Comparison of ENCODE assay signal across 20 cellular contexts in genomic region chr7:18450021-18450420, GRCh38. TPM values are rescaled to one million over a fixed set of nuclear protein-coding genes. Genes with fewer than 3 reads are reported as not detected.
DNase-seq lines count a peak whose midpoint lies in the region; ATAC-seq, FAIRE-seq and TF ChIP-seq lines count a peak whose summit lies in the region.
"Had no signal": no experiment of that assay in that cellular context is flagged by ENCODE, and none has a peak within 500 bp of the region (broad histone marks: within the 10 kb centered on the region; RNA-seq: fewer than 3 reads in every experiment).

No MANE protein-coding gene starts in this region.

- H4K20me1 ChIP-seq in IMR-90 (ENCODE audit: insufficient read depth, low read length) (no peaks in the 10 kb centered on the region), K562 (replicated peaks; ENCODE audit: control insufficient read depth, insufficient read depth, low read length) (no peaks in the 10 kb centered on the region)
- H4K20me1 ChIP-seq: BLaER1 had no signal

- no peak overlapping the region for H3K4me3 ChIP-seq in A549
- H3K4me3 ChIP-seq in IMR-90 (ENCODE audit: insufficient read depth, low read depth, low read length): no peak overlapping the region
- H3K4me3 ChIP-seq in K562: no peak overlapping the region
- no peak overlapping the region for H3K4me3 ChIP-seq in fibroblast of the aortic adventitia (ENCODE audit: low read depth, low read length)
- H3K4me3 ChIP-seq: BLaER1, GM12878, SJSA1 had no signal

- intact Hi-C loops in IMR-90 (cut with micrococcal nuclease) (no loop called here), K562 (cut with micrococcal nuclease) (no loop called here)

- H4K5ac ChIP-seq in IMR-90 (ENCODE audit: low read depth, low read length): no peak overlapping the region

- ATAC-seq in A549: no peak
- no peak for ATAC-seq in IMR-90 (ENCODE audit: low read depth)
- ATAC-seq in K562: no peak
- ATAC-seq in HG03108 (IDR thresholded peaks at IDR 0.05; ENCODE audit: unreplicated experiment): no peak
- ATAC-seq in HG02588 (IDR thresholded peaks at IDR 0.05; ENCODE audit: unreplicated experiment): no peak
- ATAC-seq: GM12878 had no signal

- H3K27me3 ChIP-seq in IMR-90 (ENCODE audit: control insufficient read depth, insufficient read depth, low read length): no peaks in the 10 kb centered on the region
- H3K27me3 ChIP-seq in K562 (ENCODE audit: control insufficient read depth in 2 of 2, insufficient read depth in 2 of 2, low read length in 2 of 2): no peaks in the 10 kb centered on the region
- H3K27me3 ChIP-seq: BLaER1, SJSA1 had no signal

- H3K9me1 ChIP-seq in IMR-90 (ENCODE audit: insufficient read depth, low read length): no peaks in the 10 kb centered on the region
- no peaks in the 10 kb centered on the region for H3K9me1 ChIP-seq in K562 (ENCODE audit: control insufficient read depth, insufficient read depth, low read length)

- no peak overlapping the region for H2AK9ac ChIP-seq in IMR-90 (replicated peaks; ENCODE audit: low read depth, low read length, poor library complexity)

- H3K14ac ChIP-seq in IMR-90 (replicated peaks; ENCODE audit: low read depth, low read length): no peak overlapping the region

- H2AFZ ChIP-seq in IMR-90 (replicated peaks; ENCODE audit: low read length, poor library complexity) (no peak overlapping the region), K562 (ENCODE audit: low read depth, low read length) (no peak overlapping the region)

- no peak for TF ChIP-seq POLR2A in A549 (IDR thresholded peaks at IDR 0.05; ENCODE audit: low read length)
- no peak for TF ChIP-seq POLR2A in IMR-90 (IDR thresholded peaks at IDR 0.05; ENCODE audit: low read depth, low read length)
- no peak for TF ChIP-seq POLR2A in K562 (conservative IDR thresholded peaks at IDR 0.05)

- H4K8ac ChIP-seq in IMR-90 (ENCODE audit: low read depth in 2 of 2, low read length in 2 of 2): no peak overlapping the region

- H4K91ac ChIP-seq in IMR-90 (ENCODE audit: insufficient read depth, low read depth, low read length): no peak overlapping the region

- no peak for TF ChIP-seq EP300 in A549 (IDR thresholded peaks at IDR 0.05)
- TF ChIP-seq EP300 in K562 (IDR thresholded peaks at IDR 0.05; ENCODE audit: low read length): no peak

- H3K27ac ChIP-seq in A549 (no peak overlapping the region), IMR-90 (ENCODE audit: insufficient read depth, low read length) (no peak overlapping the region), K562 (ENCODE audit: extremely low read depth, low read depth, low read length) (no peak overlapping the region)
- H3K27ac ChIP-seq: BLaER1, SJSA1 had no signal

- no peaks in the 10 kb centered on the region for H3K9me3 ChIP-seq in A549
- H3K9me3 ChIP-seq in IMR-90 (ENCODE audit: control insufficient read depth, insufficient read depth, low read length): no peaks in the 10 kb centered on the region
- no peaks in the 10 kb centered on the region; the same call in 1 of the 2 replicates for H3K9me3 ChIP-seq in K562 (replicated peaks; ENCODE audit: control insufficient read depth, insufficient read depth, low read depth, low read length)
- H3K9me3 ChIP-seq: SJSA1 had no signal

- H3K56ac ChIP-seq in IMR-90 (ENCODE audit: extremely low read depth, insufficient read depth, low read length): no peak overlapping the region

- no peaks in the 10 kb centered on the region for H3K79me1 ChIP-seq in IMR-90 (ENCODE audit: low read depth in 1 of 2, low read length in 2 of 2)

- H3K4me1 ChIP-seq in A549 (no peaks in the 10 kb centered on the region), IMR-90 (ENCODE audit: control insufficient read depth, insufficient read depth, low read length) (no peaks in the 10 kb centered on the region), K562 (replicated peaks in 1 of 2; ENCODE audit: control insufficient read depth in 2 of 2, insufficient read depth in 2 of 2, low read length in 2 of 2) (no peaks in the 10 kb centered on the region)
- H3K4me1 ChIP-seq: SJSA1 had no signal

- DNase-seq in A549 (ENCODE audit: low read depth in 1 of 2, low spot score in 1 of 2): no peak
- DNase-seq in IMR-90: no peak
- no peak for DNase-seq in K562 (ENCODE audit: extremely low read depth in 1 of 4, low spot score in 3 of 4)
- peak; percentile 38 for DNase-seq in fibroblast of the aortic adventitia (ENCODE audit: low read depth)
- no peak for DNase-seq in GM19239 (ENCODE audit: insufficient read length, low spot score)
- DNase-seq: 8988T; CD4-positive, CD25-positive, alpha-beta regulatory T cell; DMS53; NCI-H1048; NCI-H1417; NCI-H1694; NCI-H2029 treated with DMSO at 0.1 percent for 48 hours; NCI-H69; Right ventricle myocardium superior; RPMI8226 had no signal

- in situ Hi-C loops in IMR-90 (cut with MboI; ENCODE audit: low sequenced_read_pairs): no loop called here
- in situ Hi-C loops in K562 (cut with MboI): no loop called here

- H3K23ac ChIP-seq in IMR-90 (ENCODE audit: low read depth, low read length): no peak overlapping the region

- no peak overlapping the region for H2AK5ac ChIP-seq in IMR-90 (ENCODE audit: low read depth, low read length)

- BruUV-seq in IMR-90 (replicated peaks; lab: Mats Ljungman, UMichigan) (no TSS peak), K562 (replicated peaks; lab: Mats Ljungman, UMichigan) (no TSS peak)

- no peak overlapping the region for H2BK120ac ChIP-seq in IMR-90 (ENCODE audit: low read depth, low read length)

- H2BK20ac ChIP-seq in IMR-90 (ENCODE audit: low read depth, low read length): no peak overlapping the region

- CTCF ChIA-PET in A549 (lab: Yijun Ruan, JAX) (no interaction called here), IMR-90 (lab: Yijun Ruan, JAX) (no interaction called here), K562 (lab: Yijun Ruan, JAX; ENCODE audit: low intra/inter-chr PET ratio) (no interaction called here)

- H3K79me2 ChIP-seq in K562 (ENCODE audit: control insufficient read depth, insufficient read depth, low read length): no peaks in the 10 kb centered on the region

- TF ChIP-seq CTCF in A549 (IDR thresholded peaks at IDR 0.05) (no peak), IMR-90 (conservative IDR thresholded peaks at IDR 0.05; ENCODE audit: low read depth, low read length) (no peak), K562 (IDR thresholded peaks at IDR 0.05 in 2 of 3, conservative IDR thresholded peaks at IDR 0.05 in 1 of 3; ENCODE audit: insufficient read depth in 2 of 3, low read depth in 1 of 3, low read length in 3 of 3) (no peak), fibroblast of the aortic adventitia (IDR thresholded peaks at IDR 0.05; ENCODE audit: insufficient read depth, low read length) (no peak)

- H2BK15ac ChIP-seq in IMR-90 (ENCODE audit: low read depth, low read length): no peak overlapping the region

- no peak for FAIRE-seq in A549 (lab: Jason Lieb, UNC)
- FAIRE-seq in K562 (lab: Jason Lieb, UNC): no peak
- no peak for FAIRE-seq in GM19239 (lab: Jason Lieb, UNC)
- FAIRE-seq: GM12878 had no signal

- no peak for TF ChIP-seq RAD21 in A549 (conservative IDR thresholded peaks at IDR 0.05 in 1 of 2, IDR thresholded peaks at IDR 0.05 in 1 of 2)
- TF ChIP-seq RAD21 in IMR-90 (IDR thresholded peaks at IDR 0.05; ENCODE audit: low read length): no peak
- TF ChIP-seq RAD21 in K562 (CRISPR knock-in tag; conservative IDR thresholded peaks at IDR 0.05 in 1 of 2, IDR thresholded peaks at IDR 0.05 in 1 of 2): no peak

- H3K36me3 ChIP-seq in IMR-90 (ENCODE audit: control insufficient read depth, insufficient read depth, low read length): no peaks in the 10 kb centered on the region
- H3K36me3 ChIP-seq in K562 (ENCODE audit: control insufficient read depth, insufficient read depth, low read length): no peaks in the 10 kb centered on the region
- H3K36me3 ChIP-seq: BLaER1, SJSA1 had no signal

- POLR2A ChIA-PET in A549 (lab: Yijun Ruan, JAX) (no interaction called here), IMR-90 (lab: Charles Lee; ENCODE audit: unreplicated experiment) (no interaction called here), K562 (lab: Yijun Ruan, JAX) (no interaction called here)

- dilution Hi-C loops in IMR-90 (cut with HindIII; ENCODE audit: low sequenced_read_pairs, unreplicated experiment): no loop called here

- H3K18ac ChIP-seq in IMR-90 (ENCODE audit: low read depth, low read length): no peak overlapping the region

- H3K9ac ChIP-seq in IMR-90 (ENCODE audit: low read depth, low read length) (no peak overlapping the region), K562 (ENCODE audit: insufficient read depth in 1 of 2, low read depth in 2 of 2, low read length in 2 of 2) (no peak overlapping the region)
- H3K9ac ChIP-seq: BLaER1 had no signal

- H2BK5ac ChIP-seq in IMR-90 (ENCODE audit: low read depth, low read length, poor library complexity, severe bottlenecking): no peak overlapping the region

- H3K4ac ChIP-seq in IMR-90 (ENCODE audit: low read depth, low read length): no peak overlapping the region

- H3K4me2 ChIP-seq in A549 (no peak overlapping the region), IMR-90 (ENCODE audit: low read depth, low read length) (no peak overlapping the region), K562 (ENCODE audit: insufficient read depth, low read length) (no peak overlapping the region)
- H3K4me2 ChIP-seq: BLaER1 had no signal

RNA-seq across cellular contexts. Expression of gene HDAC9, which starts 45.5 kb away (rescaled TPM):
- polyA plus RNA-seq in A549 (2011; rRNA removed) (0.26 and 0.50 TPM in 2 replicates), A549 (2017; fragmentation: RNase III; extraction: RNeasy Plus Mini Kit Qiagen cat#74134 plus additional on column Dnase treatment) (0.05 to 0.10 TPM (median 0.08 TPM) in 3 replicates), IMR-90 (2012; rRNA removed) (4.3 TPM in 2 replicates), K562 (2011; rRNA removed) (0.08 and 0.14 TPM in 2 replicates), K562 (2014; fragmentation: Illumina TruSeq; extraction: Trizol) (0.33 and 0.64 TPM in 2 replicates), K562 (2014; fragmentation: Nextera tagmentation; extraction: Ambion mirVana) (under 1 TPM; 0.20 to 0.56 TPM), K562 (2014; rRNA removed) (0.19 and 0.84 TPM in 2 replicates)
- 0.03 and 0.04 TPM in 2 replicates for polyA plus RNA-seq in A549 (2012; cell fraction: cytosol; rRNA removed)
- 0.10 TPM in 1 of 2 replicates, not detected in the other for polyA plus RNA-seq in A549 (2012; cell fraction: nucleus; rRNA removed)
- 0.24 and 0.83 TPM in 2 replicates for polyA minus RNA-seq in A549 (2011; rRNA and poly(A)+ RNA removed)
- total RNA-seq in IMR-90 (2012; rRNA removed) (24.2 and 24.7 TPM in 2 replicates), K562 (2014; rRNA removed) (0.18 and 0.33 TPM in 2 replicates), K562 (2014; rRNA removed; fragmentation: Illumina TruSeq; extraction: Trizol) (0.62 and 0.99 TPM in 2 replicates), K562 (2015; rRNA removed; fragmentation: Illumina TruSeq; extraction: Trizol) (0.57 and 0.91 TPM in 2 replicates), K562 (2021) (0.31 and 0.58 TPM in 2 replicates), fibroblast of the aortic adventitia (ENCODE audit: low replicate concordance) (40.6 and 55.0 TPM in 2 replicates)
- polyA plus RNA-seq in IMR-90 (2012; cell fraction: cytosol; rRNA removed): 1.3 and 1.4 TPM in 2 replicates
- 2.1 and 8.5 TPM in 2 replicates for polyA plus RNA-seq in IMR-90 (2012; cell fraction: nucleus; rRNA removed; ENCODE audit: low replicate concordance)
- total RNA-seq in K562 (2011; cell fraction: chromatin; rRNA removed; ENCODE audit: low replicate concordance): 0.60 and 0.72 TPM in 2 replicates
- not detected in 2 replicates for total RNA-seq in K562 (2011; cell fraction: nucleolus; rRNA removed)
- total RNA-seq in K562 (2011; cell fraction: nucleoplasm; rRNA removed): 0.51 and 1.1 TPM in 2 replicates
- 0.03 and 0.04 TPM in 2 replicates for polyA plus RNA-seq in K562 (2011; cell fraction: cytosol; rRNA removed)
- polyA plus RNA-seq in K562 (2011; cell fraction: nucleus; rRNA removed): 0.15 and 0.20 TPM in 2 replicates
- polyA plus RNA-seq in K562 (2012): 1.0 and 2.9 TPM in 2 replicates
- 0.81 and 1.3 TPM in 2 replicates for polyA minus RNA-seq in K562 (2011; rRNA and poly(A)+ RNA removed)
- not detected in 2 replicates for polyA minus RNA-seq in K562 (2011; cell fraction: cytosol; rRNA and poly(A)+ RNA removed)
- polyA minus RNA-seq in K562 (2011; cell fraction: nucleus; rRNA and poly(A)+ RNA removed): 0.78 TPM in 1 of 2 replicates, not detected in the other

Comparison
In these comparisons a context has a peak if more than half of its experiments do, and no peak if none do; other contexts are left out.
1. RNA of gene HDAC9, which starts 45.5 kb away (total RNA-seq): 40.6 to 55.0 TPM in fibroblast of the aortic adventitia and 24.2 to 24.7 TPM in IMR-90; 0.18 to 1.1 TPM in K562; every median in the first group is over 10 times any median in the second.
2. Of the 35 proteins assayed by ChIP-seq in both K562 and A549: peak only in K562: none; only in A549: none; in both: MAFK; in neither: 34.